ENCODE assay signal across 18 cellular contexts in the genomic region with DNA sequence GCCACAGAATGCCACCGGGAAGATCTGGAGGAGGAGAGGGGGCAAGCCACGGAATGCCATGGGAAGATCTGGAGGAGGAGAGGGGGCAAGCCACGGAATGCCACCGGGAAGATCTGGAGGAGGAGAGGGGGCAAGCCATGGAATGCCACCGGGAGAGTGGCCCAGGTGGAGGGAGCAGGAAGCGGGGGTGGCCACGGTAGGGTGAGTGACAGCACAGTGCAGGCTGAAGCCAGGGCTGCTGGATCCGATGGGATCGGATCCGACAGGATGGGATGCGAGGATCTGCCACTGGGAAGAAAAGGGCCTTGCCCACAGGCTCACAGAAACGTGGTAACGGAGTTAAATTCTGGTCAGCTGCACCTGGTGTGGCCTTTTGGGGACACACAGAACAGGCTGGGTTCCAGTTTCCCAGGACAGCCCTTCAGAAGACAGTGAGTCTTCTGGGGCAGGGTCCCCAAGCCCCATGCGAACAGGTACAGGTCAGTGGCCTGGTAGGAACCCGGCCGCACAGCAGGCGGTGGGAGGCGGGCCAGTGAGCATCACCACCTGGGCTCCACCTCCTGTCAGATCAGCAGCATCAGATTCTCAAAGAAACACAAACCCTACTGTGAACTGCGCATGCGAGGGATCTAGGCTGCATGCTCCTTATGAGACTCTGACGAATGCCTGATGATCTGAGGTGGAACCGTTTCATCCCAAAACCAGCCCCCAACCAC. TPM values are rescaled to one million over a fixed set of nuclear protein-coding genes. Genes with fewer than 3 reads are reported as not detected.
DNase-seq lines count a peak whose midpoint lies in the region; ATAC-seq and TF ChIP-seq lines count a peak whose summit lies in the region.
"Had no signal": no experiment of that assay in that cellular context is flagged by ENCODE, and none has a peak within 500 bp of the region (broad histone marks: within the 10 kb centered on the region; RNA-seq: fewer than 3 reads in every experiment).

No MANE protein-coding gene starts in this region.

- H4K91ac ChIP-seq in neuronal stem cell (ENCODE audit: low read depth, low read length, poor library complexity), result no peak overlapping the region

- H3K4ac ChIP-seq in neuronal stem cell (ENCODE audit: low read length), result no peak overlapping the region

- H3K79me1 ChIP-seq in neuronal stem cell (ENCODE audit: low read depth, low read length), result peaks cover 13% of the 10 kb centered on the region

- no peak overlapping the region for H2AK5ac ChIP-seq in neuronal stem cell (ENCODE audit: low read depth, low read length)

- no peak overlapping the region for H2BK120ac ChIP-seq in neuronal stem cell (ENCODE audit: low read depth, low read length)

- POLR2A ChIA-PET in WTC11 (lab: Charles Lee), result no interaction called here

- no peak overlapping the region for H2BK12ac ChIP-seq in neuronal stem cell (ENCODE audit: low read length)

- WGBS in esophagus squamous epithelium, 2 donors, result 88 to 95% methylated on average over 17 to 18 of the region's 22 CpGs
- no CpG with 5 or more reads among the region's 22 CpGs for WGBS in neuronal stem cell (ENCODE audit: extremely low coverage in 2 of 2, insufficient read length in 2 of 2, insufficient replicate concordance in 1 of 2), 2 donors

- H3K36me3 ChIP-seq in esophagus squamous epithelium (no peaks in the 10 kb centered on the region), neuronal stem cell (replicated peaks in 1 of 2; ENCODE audit: control insufficient read depth in 2 of 2, insufficient read depth in 2 of 2, low read length in 2 of 2) (no peaks in the 10 kb centered on the region), uterus (no peaks in the 10 kb centered on the region)

- H3K23ac ChIP-seq in neuronal stem cell (ENCODE audit: low read depth, low read length, poor library complexity), result no peak overlapping the region

- H3K4me1 Mint-ChIP-seq in WTC11, result peaks cover 47% of the 10 kb centered on the region
- peaks cover 11% of the 10 kb centered on the region for H3K4me1 Mint-ChIP-seq in activated T-helper 17 cell treated with anti-CD3 and anti-CD28 coated beads, Interleukin-2, amount 50 U/mL, for 72 hours

- no peak overlapping the region for H2BK5ac ChIP-seq in neuronal stem cell (ENCODE audit: low read length)

- no peak for TF ChIP-seq CTCF in WTC11 (IDR thresholded peaks at IDR 0.05)
- TF ChIP-seq CTCF in esophagus squamous epithelium (IDR thresholded peaks at IDR 0.05), result no peak
- TF ChIP-seq CTCF in uterus (IDR thresholded peaks at IDR 0.05), result no peak

- H3K4me1 ChIP-seq in esophagus squamous epithelium (peaks cover 16 to 46% (median 36%) of the 10 kb centered on the region in 3 donors), neuronal stem cell (ENCODE audit: control insufficient read depth in 2 of 2, insufficient read depth in 1 of 2, low read depth in 1 of 2, low read length in 2 of 2) (peaks cover 8 to 10% of the 10 kb centered on the region in 2 donors), uterus (peaks cover 10 to 20% of the 10 kb centered on the region in 2 donors)

- no peak overlapping the region for H2AFZ ChIP-seq in neuronal stem cell (ENCODE audit: low read length)

- H3K4me3 Mint-ChIP-seq in WTC11, result no peak overlapping the region
- no peak overlapping the region for H3K4me3 Mint-ChIP-seq in activated T-helper 17 cell treated with anti-CD3 and anti-CD28 coated beads, Interleukin-2, amount 50 U/mL, for 72 hours
- H3K4me3 Mint-ChIP-seq: CD8-positive, alpha-beta T cell had no signal

- no peak overlapping the region for H3K27ac Mint-ChIP-seq in WTC11
- H3K27ac Mint-ChIP-seq in activated T-helper 17 cell treated with anti-CD3 and anti-CD28 coated beads, Interleukin-2, amount 50 U/mL, for 72 hours, result no peak overlapping the region
- H3K27ac Mint-ChIP-seq: CD8-positive, alpha-beta T cell had no signal

- ATAC-seq in WTC11, result no peak
- no peak for ATAC-seq in GM18858 (IDR thresholded peaks at IDR 0.05; ENCODE audit: unreplicated experiment)
- ATAC-seq in activated T-helper 17 cell treated with anti-CD3 and anti-CD28 coated beads, Interleukin-2, amount 50 U/mL, for 72 hours (replicated peaks), result no peak
- ATAC-seq: CD8-positive, alpha-beta T cell had no signal

- no peak for DNase-seq in WTC11 (ENCODE audit: low spot score)
- DNase-seq in esophagus squamous epithelium (lab: John Stamatoyannopoulos, UW), result no peak
- DNase-seq in neuronal stem cell (ENCODE audit: low spot score), result no peak
- DNase-seq in uterus, result peak; percentile 12 to 13
- DNase-seq in NCI-H510A (lab: John Stamatoyannopoulos, UW), result no peak
- DNase-seq: CD8-positive, alpha-beta T cell; DMS53; MV-4-11; NCI-H1694 treated with DMSO at 0.1 percent for 48 hours; NCI-H2107; NCI-H226; NCI-H524 treated with DMSO at 0.1 percent for 48 hours; RPMI8226; SHP77 treated with DMSO at 0.1 percent for 48 hours had no signal

- no peak overlapping the region for H3K4me2 ChIP-seq in neuronal stem cell (ENCODE audit: insufficient read depth, low read length, poor library complexity, severe bottlenecking)
- H3K4me2 ChIP-seq: BLaER1 treated with 17β-estradiol and CSF1 and Interleukin-3, amounts not matched to agents 10 nM and 100 nM; KMS-11 had no signal

- peak overlapping the region; percentile 12 for H3K14ac ChIP-seq in neuronal stem cell (ENCODE audit: low read length)

- H3K9me3 ChIP-seq in esophagus squamous epithelium, result no peaks in the 10 kb centered on the region
- H3K9me3 ChIP-seq in neuronal stem cell (replicated peaks in 1 of 2; ENCODE audit: control insufficient read depth in 2 of 2, insufficient read depth in 1 of 2, low read depth in 1 of 2, low read length in 2 of 2), result peaks cover 3 to 11% of the 10 kb centered on the region in 2 donors
- no peaks in the 10 kb centered on the region for H3K9me3 ChIP-seq in uterus

- H2BK15ac ChIP-seq in neuronal stem cell (ENCODE audit: low read length), result no peak overlapping the region

- CTCF ChIA-PET in WTC11 (lab: Charles Lee), result no interaction called here

- no peaks in the 10 kb centered on the region for H3K27me3 ChIP-seq in esophagus squamous epithelium
- H3K27me3 ChIP-seq in neuronal stem cell (ENCODE audit: control insufficient read depth in 3 of 3, insufficient read depth in 3 of 3, low read depth in 1 of 3, low read length in 3 of 3), result no peaks in the 10 kb centered on the region
- no peaks in the 10 kb centered on the region for H3K27me3 ChIP-seq in uterus
- H3K27me3 ChIP-seq: BLaER1 treated with 17β-estradiol and CSF1 and Interleukin-3, amounts not matched to agents 10 nM and 100 nM had no signal

- no peak overlapping the region for H3K4me3 ChIP-seq in esophagus squamous epithelium
- H3K4me3 ChIP-seq in neuronal stem cell (ENCODE audit: low read length in 2 of 2), result no peak overlapping the region
- no peak overlapping the region for H3K4me3 ChIP-seq in uterus
- H3K4me3 ChIP-seq: BLaER1 treated with 17β-estradiol and CSF1 and Interleukin-3, amounts not matched to agents 10 nM and 100 nM had no signal

- H4K8ac ChIP-seq in neuronal stem cell (ENCODE audit: low read depth, low read length), result no peak overlapping the region

- no peak overlapping the region for H3K9ac ChIP-seq in neuronal stem cell (ENCODE audit: low read depth, low read length, poor library complexity)
- H3K9ac ChIP-seq: BLaER1 treated with 17β-estradiol and CSF1 and Interleukin-3, amounts not matched to agents 10 nM and 100 nM; KMS-11 had no signal

- H3K27me3 Mint-ChIP-seq in WTC11 (ENCODE audit: low read depth), result no peaks in the 10 kb centered on the region
- no peaks in the 10 kb centered on the region for H3K27me3 Mint-ChIP-seq in activated T-helper 17 cell treated with anti-CD3 and anti-CD28 coated beads, Interleukin-2, amount 50 U/mL, for 72 hours

- H3K9me3 Mint-ChIP-seq in WTC11, result peaks cover 4% of the 10 kb centered on the region
- H3K9me3 Mint-ChIP-seq in activated T-helper 17 cell treated with anti-CD3 and anti-CD28 coated beads, Interleukin-2, amount 50 U/mL, for 72 hours, result no peaks in the 10 kb centered on the region
- H3K9me3 Mint-ChIP-seq: CD8-positive, alpha-beta T cell had no signal

- peak overlapping the region; percentile 26 to 90 (median 78) for H3K27ac ChIP-seq in esophagus squamous epithelium
- H3K27ac ChIP-seq in neuronal stem cell (replicated peaks; ENCODE audit: low read length), result no peak overlapping the region
- peak overlapping the region; percentile 93 to 95 for H3K27ac ChIP-seq in uterus
- H3K27ac ChIP-seq: BLaER1 treated with 17β-estradiol and CSF1 and Interleukin-3, amounts not matched to agents 10 nM and 100 nM; KMS-11 had no signal

- intact Hi-C loops in esophagus squamous epithelium (cut with DNase I) (no loop called here), uterus (cut with DNase I; ENCODE audit: low total_unique reads) (no loop called here)

- H3K36me3 Mint-ChIP-seq in WTC11, result peaks cover 3% of the 10 kb centered on the region
- no peaks in the 10 kb centered on the region for H3K36me3 Mint-ChIP-seq in activated T-helper 17 cell treated with anti-CD3 and anti-CD28 coated beads, Interleukin-2, amount 50 U/mL, for 72 hours (ENCODE audit: low read depth)
- H3K36me3 Mint-ChIP-seq: CD8-positive, alpha-beta T cell had no signal

- TF ChIP-seq POLR2A in esophagus squamous epithelium (IDR thresholded peaks at IDR 0.05) (no peak), uterus (IDR thresholded peaks at IDR 0.05) (no peak)

- H3K18ac ChIP-seq in neuronal stem cell (ENCODE audit: low read length), result no peak overlapping the region

RNA-seq across cellular contexts. Expression of a gene that starts 58.8 kb away (rescaled TPM):
- 21.4 to 23.4 TPM (median 22.5 TPM) in 3 replicates for total RNA-seq in WTC11 (2021)
- total RNA-seq in esophagus squamous epithelium, result 10 to 100 TPM; 14.1 to 23.7 (median 15.4) TPM
- polyA plus RNA-seq in neuronal stem cell (2013, experiment 1 of 2), result 33.7 TPM
- polyA plus RNA-seq in neuronal stem cell (2013, experiment 2 of 2), result 33.8 TPM
- total RNA-seq in uterus, result 10 to 100 TPM; 10.6 to 52.5 (median 23.8) TPM
- total RNA-seq in activated T-helper 17 cell treated with anti-CD3 and anti-CD28 coated beads, Interleukin-2, amount 50 U/mL, for 72 hours, result 1 to 10 TPM; 7.0 to 7.4 TPM

Comparison
In these comparisons a context has a peak if more than half of its experiments do, and no peak if none do; other contexts are left out.
1. DNase-seq: peak in uterus (2 of 2); none in WTC11 (single experiment), esophagus squamous epithelium (single experiment), neuronal stem cell (single experiment) and NCI-H510A (single experiment).